ENCODE assay signal across 9 cellular contexts in genomic region chr9:129068110-129068509, GRCh38. TPM values are rescaled to one million over a fixed set of nuclear protein-coding genes. Genes with fewer than 3 reads are reported as not detected.
DNase-seq lines count a peak whose midpoint lies in the region; ATAC-seq lines count a peak whose summit lies in the region.
"Had no signal": no experiment of that assay in that cellular context is flagged by ENCODE, and none has a peak within 500 bp of the region (broad histone marks: within the 10 kb centered on the region; RNA-seq: fewer than 3 reads in every experiment).

No MANE protein-coding gene starts in this region.

- in situ Hi-C loops in G401 (cut with HindIII; ENCODE audit: low sequenced_read_pairs) = no loop called here

- no peaks in the 10 kb centered on the region for H3K9me3 Mint-ChIP-seq in activated naive CD4-positive, alpha-beta T cell treated with anti-CD3 and anti-CD28 coated beads, Interleukin-2, amount 50 U/mL, for 24 hours
- no peaks in the 10 kb centered on the region for H3K9me3 Mint-ChIP-seq in activated naive CD8-positive, alpha-beta T cell (ENCODE audit: low read depth)
- H3K9me3 Mint-ChIP-seq in stimulated activated effector memory CD8-positive, alpha-beta T cell treated with anti-CD3 and anti-CD28 coated beads, Interleukin-12 subunit alpha, Interleukin-12 subunit beta, amount 100 ng/mL, for 72 hours = no peaks in the 10 kb centered on the region

- peak overlapping the region; percentile 31 for H3K27ac Mint-ChIP-seq in activated naive CD4-positive, alpha-beta T cell treated with anti-CD3 and anti-CD28 coated beads, Interleukin-2, amount 50 U/mL, for 24 hours
- H3K27ac Mint-ChIP-seq in activated naive CD8-positive, alpha-beta T cell = peak overlapping the region; percentile 94
- H3K27ac Mint-ChIP-seq in stimulated activated effector memory CD8-positive, alpha-beta T cell treated with anti-CD3 and anti-CD28 coated beads, Interleukin-12 subunit alpha, Interleukin-12 subunit beta, amount 100 ng/mL, for 72 hours = peak overlapping the region; percentile 95

- H3K36me3 Mint-ChIP-seq in activated naive CD4-positive, alpha-beta T cell treated with anti-CD3 and anti-CD28 coated beads, Interleukin-2, amount 50 U/mL, for 24 hours = peaks cover 3% of the 10 kb centered on the region
- H3K36me3 Mint-ChIP-seq in activated naive CD8-positive, alpha-beta T cell = peaks cover 5% of the 10 kb centered on the region
- peaks cover 37% of the 10 kb centered on the region for H3K36me3 Mint-ChIP-seq in stimulated activated effector memory CD8-positive, alpha-beta T cell treated with anti-CD3 and anti-CD28 coated beads, Interleukin-12 subunit alpha, Interleukin-12 subunit beta, amount 100 ng/mL, for 72 hours

- no peak for ATAC-seq in stimulated activated effector memory CD8-positive, alpha-beta T cell treated with anti-CD3 and anti-CD28 coated beads, Interleukin-12 subunit alpha, Interleukin-12 subunit beta, amount 100 ng/mL, for 72 hours
- no peak for ATAC-seq in GM19023 (IDR thresholded peaks at IDR 0.05; ENCODE audit: unreplicated experiment)

- H3K4me1 Mint-ChIP-seq in activated naive CD4-positive, alpha-beta T cell treated with anti-CD3 and anti-CD28 coated beads, Interleukin-2, amount 50 U/mL, for 24 hours = peaks cover 26% of the 10 kb centered on the region
- H3K4me1 Mint-ChIP-seq in activated naive CD8-positive, alpha-beta T cell (ENCODE audit: low read depth) = peaks cover 30% of the 10 kb centered on the region
- H3K4me1 Mint-ChIP-seq in stimulated activated effector memory CD8-positive, alpha-beta T cell treated with anti-CD3 and anti-CD28 coated beads, Interleukin-12 subunit alpha, Interleukin-12 subunit beta, amount 100 ng/mL, for 72 hours = peaks cover 31% of the 10 kb centered on the region

- no peaks in the 10 kb centered on the region for H3K27me3 Mint-ChIP-seq in activated naive CD4-positive, alpha-beta T cell treated with anti-CD3 and anti-CD28 coated beads, Interleukin-2, amount 50 U/mL, for 24 hours
- no peaks in the 10 kb centered on the region for H3K27me3 Mint-ChIP-seq in activated naive CD8-positive, alpha-beta T cell

- no peak for DNase-seq in activated naive CD4-positive, alpha-beta T cell treated with anti-CD3 and anti-CD28 coated beads, Interleukin-2, amount 50 U/mL, for 16 hours
- DNase-seq in stimulated activated effector memory CD8-positive, alpha-beta T cell treated with anti-CD3 and anti-CD28 coated beads, Interleukin-12 subunit alpha, Interleukin-12 subunit beta, amount 100 ng/mL, for 72 hours (ENCODE audit: low spot score in 2 of 2) = no peak
- no peak for DNase-seq in G401 (ENCODE audit: low spot score)
- DNase-seq: esophagus squamous epithelium, NCI-H187 treated with DMSO at 0.1 percent for 48 hours, NCI-H524 treated with DMSO at 0.1 percent for 48 hours had no signal

- H3K4me3 Mint-ChIP-seq in activated naive CD4-positive, alpha-beta T cell treated with anti-CD3 and anti-CD28 coated beads, Interleukin-2, amount 50 U/mL, for 24 hours = no peak overlapping the region
- H3K4me3 Mint-ChIP-seq in activated naive CD8-positive, alpha-beta T cell = no peak overlapping the region
- H3K4me3 Mint-ChIP-seq in stimulated activated effector memory CD8-positive, alpha-beta T cell treated with anti-CD3 and anti-CD28 coated beads, Interleukin-12 subunit alpha, Interleukin-12 subunit beta, amount 100 ng/mL, for 72 hours = peak overlapping the region; percentile 63

RNA-seq across cellular contexts. Expression of gene DOLPP1, which starts 12.8 kb away (rescaled TPM):
- 24.4 and 29.1 TPM in 2 replicates for total RNA-seq in G401 (2014; rRNA removed; shearing (Covaris generic))

RNA-seq across cellular contexts. Expression of gene MIGA2, which starts 31.7 kb away (rescaled TPM):
- total RNA-seq in G401 (2014; rRNA removed; shearing (Covaris generic)) = 7.8 and 20.5 TPM in 2 replicates

RNA-seq across cellular contexts. Expression of gene SH3GLB2, which starts 40.0 kb away (rescaled TPM):
- 43.6 and 54.3 TPM in 2 replicates for total RNA-seq in G401 (2014; rRNA removed; shearing (Covaris generic))

RNA-seq across cellular contexts. Expression of gene CRAT, which starts 42.5 kb away (rescaled TPM):
- total RNA-seq in G401 (2014; rRNA removed; shearing (Covaris generic)) = 21.5 and 22.7 TPM in 2 replicates

RNA-seq across cellular contexts. Expression of gene PTPA, which starts 43.1 kb away (rescaled TPM):
- total RNA-seq in G401 (2014; rRNA removed; shearing (Covaris generic)) = 215 and 261 TPM in 2 replicates

Comparison
In these comparisons a context has a peak if more than half of its experiments do, and no peak if none do; other contexts are left out.
1. H3K27ac Mint-ChIP-seq: peak in every context shown above with its lines; median percentile 95 in stimulated activated effector memory CD8-positive, alpha-beta T cell treated with anti-CD3 and anti-CD28 coated beads, Interleukin-12 subunit alpha, Interleukin-12 subunit beta, amount 100 ng/mL, for 72 hours; 94 in activated naive CD8-positive, alpha-beta T cell; 31 in activated naive CD4-positive, alpha-beta T cell treated with anti-CD3 and anti-CD28 coated beads, Interleukin-2, amount 50 U/mL, for 24 hours.